Comparison of ENCODE assay signal across 7 cellular contexts in the genomic region with DNA sequence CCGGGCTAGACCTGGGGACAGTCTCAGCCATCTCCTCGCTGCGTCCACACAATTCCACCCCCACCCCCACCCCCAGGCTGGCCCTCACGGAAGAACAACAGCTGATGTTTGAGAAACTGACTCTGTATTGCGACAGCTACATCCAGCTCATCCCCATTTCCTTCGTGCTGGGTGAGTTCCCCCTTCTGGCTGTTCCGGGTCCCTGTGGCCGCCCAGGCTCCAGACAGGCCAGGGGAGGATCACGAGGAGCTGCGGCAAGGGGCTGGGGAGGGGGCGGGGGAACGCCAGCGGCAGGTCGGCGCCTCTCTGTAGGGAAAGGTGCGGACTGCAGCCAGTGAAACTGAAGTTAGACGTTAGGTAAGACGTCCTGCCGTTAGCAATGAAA. TPM values are rescaled to one million over a fixed set of nuclear protein-coding genes. Genes with fewer than 3 reads are reported as not detected.
A peak's percentile ranks its signal among the peaks of the same experiment; 100 is the strongest.
DNase-seq lines count a peak whose midpoint lies in the region; ATAC-seq and TF ChIP-seq lines count a peak whose summit lies in the region.

No MANE protein-coding gene starts in this region.

- H3K36me3 ChIP-seq in adipocyte (ENCODE audit: control insufficient read depth, insufficient read depth, low read length, severe bottlenecking) (peaks cover 30% of the 10 kb centered on the region), heart left ventricle (peaks cover 0 to 17% (median 0%) of the 10 kb centered on the region in 9 donors), ovary (no peaks in the 10 kb centered on the region)

- H3K9me3 ChIP-seq in adipocyte (ENCODE audit: control insufficient read depth, low read length) (no peaks in the 10 kb centered on the region), heart left ventricle (no peaks in the 10 kb centered on the region), ovary (no peaks in the 10 kb centered on the region)

- peak overlapping the region; percentile 93 for H3K9ac ChIP-seq in adipocyte (ENCODE audit: low read length)

- ATAC-seq in heart left ventricle = peak; percentile 64 to 86 (median 84)

- H3K4me1 ChIP-seq in adipocyte (ENCODE audit: control insufficient read depth, insufficient read depth, low read length) (peaks cover 25% of the 10 kb centered on the region), heart left ventricle (peaks cover 0 to 26% (median 13%) of the 10 kb centered on the region in 12 donors), ovary (ENCODE audit: insufficient read depth) (peaks cover 6% of the 10 kb centered on the region)

- intact Hi-C loops in heart left ventricle (cut with DNase I) = loop anchor here in 1 of 10 donors (5.0 to 10.0 kb wide), 2 partner anchors 100 to 127 kb away; no protein-coding TSS in a partner anchor
- intact Hi-C loops in ovary (cut with DNase I) = loop anchor here in 3 of 4 donors (5.0 to 10.0 kb wide), 2 partner anchors 127 to 130 kb away; no protein-coding TSS in a partner anchor

- peak in 5 of 12 donors; percentile 18 to 39 (median 30) for TF ChIP-seq CTCF in heart left ventricle (IDR thresholded peaks at IDR 0.05)
- peak in 1 of 3 donors; percentile 32 for TF ChIP-seq CTCF in ovary (IDR thresholded peaks at IDR 0.05)

- no peak for TF ChIP-seq EP300 in ovary (IDR thresholded peaks at IDR 0.05)

- H3K4me3 ChIP-seq in adipocyte (ENCODE audit: low read length) (peak overlapping the region; percentile 83), heart left ventricle (peak overlapping the region; percentile 6 to 68 (median 50)), ovary (peak overlapping the region; percentile 47)

- TF ChIP-seq POLR2A in heart left ventricle (IDR thresholded peaks at IDR 0.05) (no peak), ovary (IDR thresholded peaks at IDR 0.05) (peak; percentile 53)

- WGBS in heart left ventricle, 4 donors = 3 to 13% (median 8%) methylated on average over 13 to 19 of the region's 19 CpGs
- 5 to 10% (median 8%) methylated on average over 17 to 19 of the region's 19 CpGs for WGBS in ovary, 3 donors

- peak overlapping the region; percentile 24 to 94 (median 72) for H3K27ac ChIP-seq in heart left ventricle
- H3K27ac ChIP-seq in ovary = peak overlapping the region; percentile 35 to 75

- H3K27me3 ChIP-seq in adipocyte (replicated peaks; ENCODE audit: control insufficient read depth, insufficient read depth, low read length) = no peaks in the 10 kb centered on the region
- H3K27me3 ChIP-seq in heart left ventricle = peaks cover 0 to 4% (median 0%) of the 10 kb centered on the region in 9 donors
- H3K27me3 ChIP-seq in ovary = no peaks in the 10 kb centered on the region

- DNase-seq in HPDE6-E6E7 (ENCODE audit: extremely low spot score) (peak; percentile 59), adipocyte (ENCODE audit: low read depth) (peak; percentile 95), heart left ventricle (peak; percentile 70 to 84 (median 77)), ovary (peak; percentile 72 to 81 (median 73)), SW 1271 (lab: John Stamatoyannopoulos, UW) (no peak), activated gamma-delta T cell (lab: John Stamatoyannopoulos, UW) (no peak)
- no peak for DNase-seq in activated CD8-positive, alpha-beta memory T cell treated with anti-CD3 and anti-CD28 coated beads, Interleukin-2, amount 50 U/mL, for 48 hours

RNA-seq across cellular contexts. Expression of gene BEST1, which starts 4.9 kb away (rescaled TPM):
- total RNA-seq in heart left ventricle (1 to 10 TPM in 4 of 9 donors, under 1 TPM in 5; 0.64 to 4.4 (median 0.94) TPM), ovary (10 to 100 TPM in 1 of 7 donors, 1 to 10 TPM in 6; 1.0 to 17.8 (median 6.1) TPM)
- polyA plus RNA-seq in heart left ventricle (1 to 10 TPM; 2.1 to 2.8 TPM), ovary (1 to 10 TPM; 3.5 to 4.0 TPM)

RNA-seq across cellular contexts. Expression of gene FTH1, which starts 12.4 kb away (rescaled TPM):
- total RNA-seq in heart left ventricle (1,000 to 10,000 TPM; 1,764 to 5,397 (median 2,454) TPM), ovary (1,000 to 10,000 TPM; 1,118 to 2,442 (median 2,118) TPM)
- polyA plus RNA-seq in heart left ventricle (1,000 to 10,000 TPM; 2,334 to 3,498 TPM), ovary (1,000 to 10,000 TPM; 2,228 to 5,649 TPM)

RNA-seq across cellular contexts. Expression of gene RAB3IL1, which starts 37.7 kb away (rescaled TPM):
- total RNA-seq in heart left ventricle = 10 to 100 TPM in 3 of 9 donors, 1 to 10 TPM in 6; 4.7 to 22.0 (median 7.7) TPM
- 1 to 10 TPM; 6.0 to 7.5 TPM for polyA plus RNA-seq in heart left ventricle
- 10 to 100 TPM; 14.1 to 90.0 (median 53.8) TPM for total RNA-seq in ovary
- polyA plus RNA-seq in ovary = 10 to 100 TPM in 1 of 2 donors, 1 to 10 TPM in 1; 4.5 to 42.8 TPM

Comparison
In these comparisons a context has a peak if more than half of its experiments do, and no peak if none do; other contexts are left out.
1. DNase-seq: peak in HPDE6-E6E7 (single experiment), adipocyte (single experiment), heart left ventricle (5 of 5) and ovary (5 of 5); none in SW 1271 (0 of 2), activated CD8-positive, alpha-beta memory T cell treated with anti-CD3 and anti-CD28 coated beads, Interleukin-2, amount 50 U/mL, for 48 hours (single experiment) and activated gamma-delta T cell (single experiment).
2. Peak in every context shown above with its lines, with median percentiles within 50 percentile points of each other: H3K4me3 ChIP-seq.